In the genomic region with DNA sequence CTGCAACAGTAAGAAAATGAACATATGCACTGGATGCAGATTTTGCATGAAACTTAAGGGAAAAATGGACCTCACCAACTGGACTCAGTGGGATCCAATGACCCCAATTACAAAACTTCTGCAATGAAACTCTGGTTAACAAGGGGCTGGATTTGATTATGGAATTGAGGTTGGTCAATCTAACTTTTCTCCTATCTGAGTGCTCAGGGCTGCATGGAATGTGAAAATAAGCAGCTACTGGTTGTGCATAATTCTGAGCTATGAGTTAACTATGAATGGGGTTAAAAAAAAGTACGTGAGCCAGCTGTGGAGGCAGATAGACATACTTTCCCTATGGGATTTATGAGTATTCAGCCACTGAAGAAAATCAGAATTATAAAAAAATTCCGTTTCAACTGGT, we compare ENCODE assay signal across 17 cellular contexts. TPM values are rescaled to one million over a fixed set of nuclear protein-coding genes. Genes with fewer than 3 reads are reported as not detected.
"Had no signal": no experiment of that assay in that cellular context is flagged by ENCODE, and none has a peak within 500 bp of the region (broad histone marks: within the 10 kb centered on the region; RNA-seq: fewer than 3 reads in every experiment).

No MANE protein-coding gene starts in this region.

- DNase-seq: activated CD4-positive, CD25-positive, alpha-beta regulatory T cell treated with anti-CD3 and anti-CD28 coated beads, Interleukin-2, amount 50 U/mL, for 72 hours; activated naive CD4-positive, alpha-beta T cell treated with Interleukin-2 at 50 U/mL for 16 hours; activated naive CD8-positive, alpha-beta T cell treated with anti-CD3 and anti-CD28 coated beads, Interleukin-2, amount 50 U/mL, for 24 hours; immature natural killer cell; mucosa of descending colon; small intestine; SW 1271; tibial artery had no signal

- H3K27me3 ChIP-seq: cardiac muscle cell, ovary had no signal

- H3K27ac ChIP-seq: cardiac muscle cell, ovary, tibial artery had no signal

- H3K27ac Mint-ChIP-seq: activated CD4-positive, alpha-beta memory T cell treated with anti-CD3 and anti-CD28 coated beads for 36 hours; activated naive CD8-positive, alpha-beta T cell treated with anti-CD3 and anti-CD28 coated beads, Interleukin-2, amount 50 U/mL, for 24 hours; activated T-helper 1 cell treated with anti-CD3 and anti-CD28 coated beads, Interleukin-12 subunit alpha, Interleukin-12 subunit beta, Interleukin-2, Interleukin-4 antibody, amounts not matched to agents 30 ng/mL and 10 ng/mL and 1 ng/mL, durations not matched to agents 14 hours and 24 hours and 36 hours; immature natural killer cell had no signal

- H3K4me3 ChIP-seq: cardiac muscle cell, lung, mucosa of descending colon, ovary, tibial artery had no signal

- FAIRE-seq: astrocyte, endothelial cell of umbilical vein, small intestine had no signal

- H3K36me3 Mint-ChIP-seq: activated CD4-positive, alpha-beta memory T cell treated with anti-CD3 and anti-CD28 coated beads for 36 hours had no signal

- H3K9me3 ChIP-seq: mucosa of descending colon, ovary, tibial artery had no signal

- H3K4me3 Mint-ChIP-seq: activated CD4-positive, alpha-beta memory T cell treated with anti-CD3 and anti-CD28 coated beads for 36 hours; activated naive CD8-positive, alpha-beta T cell treated with anti-CD3 and anti-CD28 coated beads, Interleukin-2, amount 50 U/mL, for 24 hours; activated T-helper 1 cell treated with anti-CD3 and anti-CD28 coated beads, Interleukin-12 subunit alpha, Interleukin-12 subunit beta, Interleukin-2, Interleukin-4 antibody, amounts not matched to agents 30 ng/mL and 10 ng/mL and 1 ng/mL, durations not matched to agents 14 hours and 24 hours and 36 hours had no signal

- ATAC-seq: activated naive CD8-positive, alpha-beta T cell treated with anti-CD3 and anti-CD28 coated beads, Interleukin-2, amount 50 U/mL, for 24 hours; mucosa of descending colon had no signal

- H3K9me3 Mint-ChIP-seq: activated CD4-positive, alpha-beta memory T cell treated with anti-CD3 and anti-CD28 coated beads for 36 hours; activated naive CD8-positive, alpha-beta T cell treated with anti-CD3 and anti-CD28 coated beads, Interleukin-2, amount 50 U/mL, for 24 hours; activated T-helper 1 cell treated with anti-CD3 and anti-CD28 coated beads, Interleukin-12 subunit alpha, Interleukin-12 subunit beta, Interleukin-2, Interleukin-4 antibody, amounts not matched to agents 30 ng/mL and 10 ng/mL and 1 ng/mL, durations not matched to agents 14 hours and 24 hours and 36 hours had no signal

- H3K36me3 ChIP-seq: cardiac muscle cell, ovary, tibial artery had no signal

RNA-seq across cellular contexts. Expression of a gene that starts 9.2 kb away (rescaled TPM):
- total RNA-seq: activated CD4-positive, alpha-beta memory T cell treated with anti-CD3 and anti-CD28 coated beads for 36 hours; activated T-helper 1 cell treated with anti-CD3 and anti-CD28 coated beads, Interleukin-12 subunit alpha, Interleukin-12 subunit beta, Interleukin-2, Interleukin-4 antibody, amounts not matched to agents 30 ng/mL and 10 ng/mL and 1 ng/mL, durations not matched to agents 14 hours and 24 hours and 36 hours; endothelial cell of umbilical vein; glomerular endothelial cell had no signal
- polyA plus RNA-seq: endothelial cell of umbilical vein, immature natural killer cell, neural cell had no signal
